In genomic region chr4:140256941-140257340, GRCh38 we compare ENCODE assay signal across 1 cellular context.
TF ChIP-seq lines count a peak whose summit lies in the region.

No MANE protein-coding gene starts in this region.

TF ChIP-seq in IMR-90, 13 proteins besides CTCF, POLR2A, EP300 and RAD21:
- TF ChIP-seq MXI1 (IDR thresholded peaks at IDR 0.05; ENCODE audit: borderline replicate concordance, low read depth, low read length) (no peak), CEBPB (IDR thresholded peaks at IDR 0.05; ENCODE audit: low read depth, low read length) (peak; percentile 75)
